8 cellular contexts compared by ENCODE assay signal in the genomic region with DNA sequence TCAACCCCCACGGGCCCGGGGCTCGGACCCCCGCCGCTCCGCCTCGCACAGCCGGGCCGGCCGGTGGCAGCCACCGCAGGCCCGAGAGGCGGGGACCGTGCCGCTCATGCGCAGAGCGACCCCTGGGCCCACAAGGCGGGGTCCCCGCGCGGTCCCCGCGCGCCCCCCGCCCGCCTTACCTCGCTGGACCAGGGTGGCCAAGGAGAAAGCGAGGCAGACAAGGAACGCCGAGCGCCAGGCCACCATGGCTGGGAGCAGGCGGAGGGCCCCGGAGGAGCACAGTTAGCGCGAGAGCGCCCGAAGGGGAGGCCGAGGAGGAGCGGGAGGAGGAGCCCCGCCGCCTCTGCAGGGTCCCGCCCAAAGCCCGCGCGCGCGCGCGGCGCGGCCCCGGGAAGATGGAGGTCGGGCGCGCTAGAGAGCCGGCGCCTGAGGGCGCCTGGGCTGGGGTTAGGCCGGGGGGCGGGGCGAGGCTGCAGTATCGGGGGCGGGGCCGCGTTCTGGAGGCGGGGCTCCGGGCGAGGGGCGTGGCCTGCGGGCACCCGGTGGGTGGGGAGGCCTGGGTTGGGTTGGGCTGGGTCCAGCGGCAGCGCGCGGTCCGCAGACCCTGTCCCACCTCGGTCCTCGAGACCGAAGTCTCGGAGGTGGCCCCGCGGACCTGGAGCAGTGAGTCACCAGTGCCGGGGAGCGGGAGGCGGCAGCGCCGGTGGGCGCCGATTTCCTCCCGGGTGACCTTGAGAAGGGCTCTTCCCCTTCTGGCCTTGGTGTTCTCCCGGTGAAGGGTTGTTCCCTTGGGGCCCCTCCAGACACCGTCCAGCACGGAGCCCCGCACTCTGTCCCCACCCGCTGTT. TPM values are rescaled to one million over a fixed set of nuclear protein-coding genes. Genes with fewer than 3 reads are reported as not detected.
DNase-seq lines count a peak whose midpoint lies in the region; ATAC-seq and TF ChIP-seq lines count a peak whose summit lies in the region.

A gene with protein sequence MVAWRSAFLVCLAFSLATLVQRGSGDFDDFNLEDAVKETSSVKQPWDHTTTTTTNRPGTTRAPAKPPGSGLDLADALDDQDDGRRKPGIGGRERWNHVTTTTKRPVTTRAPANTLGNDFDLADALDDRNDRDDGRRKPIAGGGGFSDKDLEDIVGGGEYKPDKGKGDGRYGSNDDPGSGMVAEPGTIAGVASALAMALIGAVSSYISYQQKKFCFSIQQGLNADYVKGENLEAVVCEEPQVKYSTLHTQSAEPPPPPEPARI (minus strand): TSS at position 326 of the 848 bp plus-strand sequence. CDS start 80 bp downstream, at position 246.

- CTCF ChIA-PET in RWPE1 (lab: Yijun Ruan, JAX): no interaction called here

- H3K4me2 ChIP-seq in GM23338: peak within 1 kb of the TSS; percentile 83

- 0 out of 2 replicates have a peak, but pooled peaks cover 5% of the 10 kb centered on the region for H4K20me1 ChIP-seq in GM23338 (replicated peaks; ENCODE audit: insufficient read depth)

- H3K36me3 Mint-ChIP-seq in GM23338 (ENCODE audit: low read depth) (peaks cover 6% of the 10 kb centered on the region; the same call in 1 of the 3 replicates), natural killer cell (no peaks in the 10 kb centered on the region)
- no peaks in the 10 kb centered on the region for H3K36me3 Mint-ChIP-seq in activated T-helper 2 cell treated with anti-CD3 and anti-CD28 coated beads, Interferon-gamma antibody, Interleukin-2, Interleukin-4, amounts not matched to agents 10 μg/mL and 5 μg/mL and 100 μg/mL, durations not matched to agents 14 hours and 24 hours and 36 hours (ENCODE audit: low read depth)
- H3K36me3 Mint-ChIP-seq in stimulated activated naive B cell treated with anti-CD40 and anti-IgM and Interleukin-4, amounts not matched to agents 10 μg/mL and 1 μg/mL and 100 μg/mL, for 72 hours: peaks cover 0 to 3% of the 10 kb centered on the region in 2 donors

- H3K79me2 ChIP-seq in GM23338 (replicated peaks; ENCODE audit: insufficient read depth): peaks cover 18% of the 10 kb centered on the region

- DNase-seq in Daoy (ENCODE audit: low read depth) (peak; percentile 86), GM23338 (ENCODE audit: low spot score) (peak; percentile 83), LHCN-M2 (ENCODE audit: low read depth) (peak; percentile 80), RWPE1 (ENCODE audit: low spot score) (peak; percentile 78), fibroblast of mammary gland (ENCODE audit: low read depth) (peak; percentile 75), natural killer cell (peak; percentile 83)
- peak; percentile 83 for DNase-seq in activated T-helper 2 cell treated with anti-CD3 and anti-CD28 coated beads, Interferon-gamma antibody, Interleukin-2, Interleukin-4, amounts not matched to agents 10 μg/mL and 5 μg/mL and 100 μg/mL, durations not matched to agents 14 hours and 24 hours and 36 hours (ENCODE audit: low spot score)
- DNase-seq in stimulated activated naive B cell treated with anti-CD40 and anti-IgM and Interleukin-4, amounts not matched to agents 10 μg/mL and 1 μg/mL and 100 μg/mL, for 72 hours: peak; percentile 81

- no peaks in the 10 kb centered on the region for H3K9me2 ChIP-seq in GM23338 (ENCODE audit: insufficient read depth)

- H3K4me3 Mint-ChIP-seq in GM23338 (peak within 1 kb of the TSS; percentile 78), natural killer cell (peak within 1 kb of the TSS; percentile 88)
- H3K4me3 Mint-ChIP-seq in activated T-helper 2 cell treated with anti-CD3 and anti-CD28 coated beads, Interferon-gamma antibody, Interleukin-2, Interleukin-4, amounts not matched to agents 10 μg/mL and 5 μg/mL and 100 μg/mL, durations not matched to agents 14 hours and 24 hours and 36 hours (ENCODE audit: low read depth): peak within 1 kb of the TSS; percentile 84
- H3K4me3 Mint-ChIP-seq in stimulated activated naive B cell treated with anti-CD40 and anti-IgM and Interleukin-4, amounts not matched to agents 10 μg/mL and 1 μg/mL and 100 μg/mL, for 72 hours: peak within 1 kb of the TSS; percentile 87 to 90

- H3K4me1 Mint-ChIP-seq in GM23338: peaks cover 37% of the 10 kb centered on the region
- H3K4me1 Mint-ChIP-seq in activated T-helper 2 cell treated with anti-CD3 and anti-CD28 coated beads, Interferon-gamma antibody, Interleukin-2, Interleukin-4, amounts not matched to agents 10 μg/mL and 5 μg/mL and 100 μg/mL, durations not matched to agents 14 hours and 24 hours and 36 hours (ENCODE audit: low read depth): peaks cover 3% of the 10 kb centered on the region
- peaks cover 7 to 10% of the 10 kb centered on the region in 2 donors for H3K4me1 Mint-ChIP-seq in natural killer cell
- peaks cover 3 to 5% of the 10 kb centered on the region in 2 donors for H3K4me1 Mint-ChIP-seq in stimulated activated naive B cell treated with anti-CD40 and anti-IgM and Interleukin-4, amounts not matched to agents 10 μg/mL and 1 μg/mL and 100 μg/mL, for 72 hours

- H2AFZ ChIP-seq in GM23338: no peak within 1 kb of the TSS

- no peaks in the 10 kb centered on the region for H3K36me3 ChIP-seq in GM23338 (ENCODE audit: insufficient read depth)

- H3K27ac Mint-ChIP-seq in GM23338: peak within 1 kb of the TSS; percentile 92
- peak within 1 kb of the TSS; percentile 46 for H3K27ac Mint-ChIP-seq in activated T-helper 2 cell treated with anti-CD3 and anti-CD28 coated beads, Interferon-gamma antibody, Interleukin-2, Interleukin-4, amounts not matched to agents 10 μg/mL and 5 μg/mL and 100 μg/mL, durations not matched to agents 14 hours and 24 hours and 36 hours
- peak within 1 kb of the TSS; percentile 31 to 66 for H3K27ac Mint-ChIP-seq in natural killer cell
- peak within 1 kb of the TSS; percentile 80 for H3K27ac Mint-ChIP-seq in stimulated activated naive B cell treated with anti-CD40 and anti-IgM and Interleukin-4, amounts not matched to agents 10 μg/mL and 1 μg/mL and 100 μg/mL, for 72 hours

- intact Hi-C loops in activated T-helper 2 cell treated with anti-CD3 and anti-CD28 coated beads, Interferon-gamma antibody, Interleukin-2, Interleukin-4, amounts not matched to agents 10 μg/mL and 5 μg/mL and 100 μg/mL, durations not matched to agents 14 hours and 24 hours and 36 hours (cut with micrococcal nuclease): loop anchor here (1.0 to 10.0 kb wide), 5 partner anchors 18 to 964 kb away; partner anchors contain the start of genes EOLA2, HMGB3 and VMA21
- intact Hi-C loops in natural killer cell (cut with micrococcal nuclease): no loop called here

- peaks cover 30% of the 10 kb centered on the region for H3K4me1 ChIP-seq in GM23338 (ENCODE audit: insufficient read depth)

- peak; percentile 60 for ATAC-seq in GM23338
- ATAC-seq in natural killer cell: peak; percentile 92 to 99 (median 95)
- ATAC-seq in stimulated activated naive B cell treated with anti-CD40 and anti-IgM and Interleukin-4, amounts not matched to agents 10 μg/mL and 1 μg/mL and 100 μg/mL, for 72 hours (replicated peaks): peak; percentile 91 to 96

- H3K9me3 Mint-ChIP-seq in GM23338 (no peaks in the 10 kb centered on the region; the same call in 1 of the 3 replicates), natural killer cell (no peaks in the 10 kb centered on the region)
- H3K9me3 Mint-ChIP-seq in activated T-helper 2 cell treated with anti-CD3 and anti-CD28 coated beads, Interferon-gamma antibody, Interleukin-2, Interleukin-4, amounts not matched to agents 10 μg/mL and 5 μg/mL and 100 μg/mL, durations not matched to agents 14 hours and 24 hours and 36 hours: no peaks in the 10 kb centered on the region
- no peaks in the 10 kb centered on the region for H3K9me3 Mint-ChIP-seq in stimulated activated naive B cell treated with anti-CD40 and anti-IgM and Interleukin-4, amounts not matched to agents 10 μg/mL and 1 μg/mL and 100 μg/mL, for 72 hours

- POLR2A ChIA-PET in RWPE1 (lab: Yijun Ruan, JAX; ENCODE audit: low non-redundant PET): interaction anchor here (0.7 kb wide), 1 partner anchor 49 kb away, joined by 3 read pairs; no protein-coding TSS in a partner anchor

- H3K27me3 Mint-ChIP-seq in GM23338 (ENCODE audit: insufficient read depth, low read depth, poor library complexity) (peaks cover 13% of the 10 kb centered on the region), natural killer cell (ENCODE audit: low read depth in 2 of 2) (peaks cover 6 to 18% of the 10 kb centered on the region in 2 donors)
- peaks cover 19% of the 10 kb centered on the region for H3K27me3 Mint-ChIP-seq in activated T-helper 2 cell treated with anti-CD3 and anti-CD28 coated beads, Interferon-gamma antibody, Interleukin-2, Interleukin-4, amounts not matched to agents 10 μg/mL and 5 μg/mL and 100 μg/mL, durations not matched to agents 14 hours and 24 hours and 36 hours (ENCODE audit: low read depth)
- H3K27me3 Mint-ChIP-seq in stimulated activated naive B cell treated with anti-CD40 and anti-IgM and Interleukin-4, amounts not matched to agents 10 μg/mL and 1 μg/mL and 100 μg/mL, for 72 hours: peaks cover 6 to 11% of the 10 kb centered on the region in 2 donors

- peak within 1 kb of the TSS; percentile 70 for H3K4me3 ChIP-seq in GM23338
- peak within 1 kb of the TSS; percentile 59 for H3K4me3 ChIP-seq in fibroblast of mammary gland (ENCODE audit: control insufficient read depth, low read depth, low read length)

- peak within 1 kb of the TSS; percentile 80; the same call in 1 of the 2 replicates for H3K27ac ChIP-seq in GM23338 (ENCODE audit: low read depth)
- peak within 1 kb of the TSS; percentile 59 for H3K27ac ChIP-seq in RWPE1

- 0 out of 2 replicates have a peak, but pooled peaks cover 3% of the 10 kb centered on the region for H3F3A ChIP-seq in GM23338 (replicated peaks; ENCODE audit: low read depth)

- no peaks in the 10 kb centered on the region for H3K27me3 ChIP-seq in GM23338 (ENCODE audit: insufficient read depth)

- TF ChIP-seq CTCF in GM23338 (conservative IDR thresholded peaks at IDR 0.05; ENCODE audit: low read depth in 2 of 2) (no peak), RWPE1 (conservative IDR thresholded peaks at IDR 0.05; ENCODE audit: low read depth) (no peak), fibroblast of mammary gland (conservative IDR thresholded peaks at IDR 0.05; ENCODE audit: control insufficient read depth, insufficient read depth, low read depth, low read length) (no peak), natural killer cell (IDR thresholded peaks at IDR 0.05) (no peak)

TF ChIP-seq in GM23338, 12 proteins besides CTCF, POLR2A, EP300 and RAD21:
- peak; percentile 71 for TF ChIP-seq POLR2AphosphoS5 (IDR thresholded peaks at IDR 0.05; ENCODE audit: low read depth)
- no peak for TF ChIP-seq ZNF331 (CRISPR knock-in tag; IDR thresholded peaks at IDR 0.05; ENCODE audit: low read depth)

RNA-seq across cellular contexts. Expression of the gene that starts here (rescaled TPM):
- total RNA-seq in Daoy (2014; rRNA removed; shearing (Covaris generic)): 15.8 and 17.7 TPM in 2 replicates
- total RNA-seq in GM23338 (2014; rRNA removed; shearing (Covaris generic)): 6.4 and 7.2 TPM in 2 replicates
- polyA plus RNA-seq in GM23338 (2016; fragmentation: Nextera tagmentation; extraction: Ambion mirVana): 2.3 and 2.6 TPM in 2 replicates
- 46.2 and 49.6 TPM in 2 replicates for total RNA-seq in LHCN-M2 (2014; rRNA removed)
- 39.7 TPM for polyA plus RNA-seq in LHCN-M2 (2012)
- total RNA-seq in activated T-helper 2 cell treated with anti-CD3 and anti-CD28 coated beads, Interferon-gamma antibody, Interleukin-2, Interleukin-4, amounts not matched to agents 10 μg/mL and 5 μg/mL and 100 μg/mL, durations not matched to agents 14 hours and 24 hours and 36 hours: 9.8 and 12.0 TPM in 2 replicates
- total RNA-seq in natural killer cell: 10 to 100 TPM; 13.1 to 18.0 (median 15.7) TPM

Comparison
In these comparisons a context has a peak if more than half of its experiments do, and no peak if none do; other contexts are left out.
1. Peak in every context shown above with its lines: DNase-seq, ATAC-seq, H3K4me3 ChIP-seq and H3K27ac ChIP-seq.